1 cellular context compared by ENCODE assay signal in genomic region chr2:31428001-31428418, GRCh38.
TF ChIP-seq lines count a peak whose summit lies in the region.

No MANE protein-coding gene starts in this region.

TF ChIP-seq in GM12878, 131 proteins besides CTCF, POLR2A, EP300 and RAD21 (continued from another document):
- TF ChIP-seq CEBPZ (IDR thresholded peaks at IDR 0.05; ENCODE audit: low read depth, low read length) (no peak), KAT2A (conservative IDR thresholded peaks at IDR 0.05; ENCODE audit: control insufficient read depth, low read depth, low read length) (no peak), MLLT1 (IDR thresholded peaks at IDR 0.05) (no peak), TCF3 (IDR thresholded peaks at IDR 0.05; ENCODE audit: borderline replicate concordance, insufficient read depth, low read depth, low read length) (no peak), FOS (IDR thresholded peaks at IDR 0.05; ENCODE audit: borderline replicate concordance, extremely low read depth, insufficient read length) (no peak), BRCA1 (IDR thresholded peaks at IDR 0.05; ENCODE audit: low read depth, low read length) (no peak), WRNIP1 (IDR thresholded peaks at IDR 0.05; ENCODE audit: borderline replicate concordance, low read depth, low read length) (no peak), RBBP5 (conservative IDR thresholded peaks at IDR 0.05) (no peak), ESRRA (IDR thresholded peaks at IDR 0.05; ENCODE audit: low read length) (no peak)
